1 cellular context compared by ENCODE assay signal in genomic region chr18:23929362-23929940, GRCh38.
TF ChIP-seq lines count a peak whose summit lies in the region.

No MANE protein-coding gene starts in this region.

TF ChIP-seq in IMR-90, 13 proteins besides CTCF, POLR2A, EP300 and RAD21 (continued from another document):
- TF ChIP-seq BHLHE40 (IDR thresholded peaks at IDR 0.05; ENCODE audit: low read depth, low read length) = no peak
- TF ChIP-seq SMC3 (IDR thresholded peaks at IDR 0.05; ENCODE audit: low read depth, low read length) = no peak
- no peak for TF ChIP-seq RCOR1 (IDR thresholded peaks at IDR 0.05; ENCODE audit: insufficient replicate concordance, low read length)
- no peak for TF ChIP-seq CEBPB (IDR thresholded peaks at IDR 0.05; ENCODE audit: low read depth, low read length)
- TF ChIP-seq USF2 (IDR thresholded peaks at IDR 0.05; ENCODE audit: low read depth, low read length) = no peak
- TF ChIP-seq MAZ (IDR thresholded peaks at IDR 0.05; ENCODE audit: borderline replicate concordance, low read depth, low read length) = no peak
- TF ChIP-seq FOS (IDR thresholded peaks at IDR 0.05; ENCODE audit: low read depth, low read length) = no peak
- no peak for TF ChIP-seq NFE2L2 (IDR thresholded peaks at IDR 0.05; ENCODE audit: low read depth, low read length)
- no peak for TF ChIP-seq MAFK (IDR thresholded peaks at IDR 0.05; ENCODE audit: low read depth, low read length)
- TF ChIP-seq MXI1 (IDR thresholded peaks at IDR 0.05; ENCODE audit: borderline replicate concordance, low read depth, low read length) = no peak
